8 cellular contexts compared by ENCODE assay signal in genomic region chr15:90463381-90463780, GRCh38.
DNase-seq lines count a peak whose midpoint lies in the region; ATAC-seq and TF ChIP-seq lines count a peak whose summit lies in the region.

No MANE protein-coding gene starts in this region.

- CTCF ChIA-PET in PC-3 (lab: Charles Lee): no interaction called here

- H3K27ac ChIP-seq in PC-3 (ENCODE audit: low read length) (no peak overlapping the region), fibroblast of lung (ENCODE audit: insufficient read depth, low read length) (no peak overlapping the region)

- H3K36me3 ChIP-seq in PC-3 (ENCODE audit: low read depth, low read length) (peaks cover 30% of the 10 kb centered on the region), fibroblast of lung (ENCODE audit: control insufficient read depth, insufficient read depth, low read length) (peaks cover 4% of the 10 kb centered on the region)

- no peak for ATAC-seq in PC-3
- ATAC-seq in HG03520 (IDR thresholded peaks at IDR 0.05; ENCODE audit: unreplicated experiment): no peak
- ATAC-seq in GM18519 (IDR thresholded peaks at IDR 0.05; ENCODE audit: low FRiP score, unreplicated experiment): no peak

- WGBS in lower leg skin, 2 donors: 44 to 64% methylated on average over 3 of the region's 3 CpGs

- TF ChIP-seq CTCF in PC-3 (conservative IDR thresholded peaks at IDR 0.05; ENCODE audit: low read depth, low read length) (no peak), fibroblast of lung (conservative IDR thresholded peaks at IDR 0.05 in 1 of 2, IDR thresholded peaks at IDR 0.05 in 1 of 2; ENCODE audit: low read depth in 1 of 2, low read length in 2 of 2) (no peak), lower leg skin (IDR thresholded peaks at IDR 0.05) (no peak)

- H3K9me3 ChIP-seq in PC-3 (ENCODE audit: low read length): no peaks in the 10 kb centered on the region
- H3K9me3 ChIP-seq in fibroblast of lung (ENCODE audit: control insufficient read depth, insufficient read depth, low read depth, low read length): no peaks in the 10 kb centered on the region

- H3K27me3 ChIP-seq in PC-3 (ENCODE audit: low read length): no peaks in the 10 kb centered on the region
- H3K27me3 ChIP-seq in fibroblast of lung (ENCODE audit: control insufficient read depth, insufficient read depth, low read length): no peaks in the 10 kb centered on the region

- BruUV-seq in PC-3 (replicated peaks; lab: Mats Ljungman, UMichigan): no TSS peak

- H3K9me2 ChIP-seq in PC-3 (replicated peaks; ENCODE audit: low read length): no peaks in the 10 kb centered on the region

- no peaks in the 10 kb centered on the region for H3F3A ChIP-seq in PC-3 (ENCODE audit: low read length, unreplicated experiment)

- peaks cover 10% of the 10 kb centered on the region; the same call in 1 of the 2 replicates for H3K4me1 ChIP-seq in PC-3 (ENCODE audit: insufficient read depth, low read length)
- H3K4me1 ChIP-seq in fibroblast of lung (ENCODE audit: control insufficient read depth, extremely low read depth, insufficient read depth, low read length): peaks cover 9% of the 10 kb centered on the region

- POLR2A ChIA-PET in PC-3 (lab: Charles Lee; ENCODE audit: unreplicated experiment): interaction anchor here (0.6 kb wide), 1 partner anchor 96 kb away, joined by 3 read pairs; no protein-coding TSS in a partner anchor

- H4K20me1 ChIP-seq in PC-3 (ENCODE audit: low read length): no peaks in the 10 kb centered on the region
- no peaks in the 10 kb centered on the region for H4K20me1 ChIP-seq in fibroblast of lung (ENCODE audit: control insufficient read depth, extremely low read depth, insufficient read depth, low read length)

- TF ChIP-seq POLR2A in lower leg skin (IDR thresholded peaks at IDR 0.05): no peak

- no peak overlapping the region for H2AFZ ChIP-seq in PC-3 (ENCODE audit: low read length)
- no peak overlapping the region for H2AFZ ChIP-seq in fibroblast of lung (ENCODE audit: low read length)

- H3K9ac ChIP-seq in PC-3 (ENCODE audit: low read length) (no peak overlapping the region), fibroblast of lung (ENCODE audit: insufficient read depth, low read length) (no peak overlapping the region)

- H3K4me3 ChIP-seq in PC-3 (ENCODE audit: low read length) (no peak overlapping the region), fibroblast of lung (replicated peaks in 1 of 4; ENCODE audit: control extremely low read depth in 1 of 4, insufficient read depth in 1 of 4, low read depth in 3 of 4, low read length in 4 of 4) (no peak overlapping the region), lower leg skin (ENCODE audit: low read depth, poor library complexity, severe bottlenecking) (no peak overlapping the region)

- no peak overlapping the region for H3K4me2 ChIP-seq in PC-3 (ENCODE audit: low read length)
- no peak overlapping the region for H3K4me2 ChIP-seq in fibroblast of lung (ENCODE audit: extremely low read depth, insufficient read depth, low read length)

- DNase-seq in GM03348 (ENCODE audit: low spot score) (peak; percentile 72), PC-3 (peak; percentile 22), fibroblast of lung (ENCODE audit: low read depth in 2 of 2) (peak; percentile 42 to 93), pulmonary artery endothelial cell (ENCODE audit: low read depth, low spot score) (peak; percentile 79), lower leg skin (ENCODE audit: low spot score in 2 of 2) (no peak), NCI-H2171 (lab: John Stamatoyannopoulos, UW) (no peak)

- intact Hi-C loops in PC-3 (cut with micrococcal nuclease): no loop called here
- intact Hi-C loops in lower leg skin (cut with DNase I; ENCODE audit: low total_unique reads): no loop called here

- H3K79me2 ChIP-seq in PC-3 (ENCODE audit: low read length) (0 out of 2 replicates have a peak, but pooled peaks cover 3% of the 10 kb centered on the region), fibroblast of lung (ENCODE audit: control insufficient read depth, insufficient read depth, low read length) (peaks cover 16% of the 10 kb centered on the region)

Comparison
In these comparisons a context has a peak if more than half of its experiments do, and no peak if none do; other contexts are left out.
1. DNase-seq: peak in GM03348 (single experiment), PC-3 (single experiment), fibroblast of lung (2 of 2) and pulmonary artery endothelial cell (single experiment); none in lower leg skin (0 of 2) and NCI-H2171 (single experiment).